In genomic region chr5:33210983-33211382, GRCh38 we compare ENCODE assay signal across 29 cellular contexts.
"Had no signal": no experiment of that assay in that cellular context is flagged by ENCODE, and none has a peak within 500 bp of the region (broad histone marks: within the 10 kb centered on the region; RNA-seq: fewer than 3 reads in every experiment).

No MANE protein-coding gene starts in this region.

- H3K27me3 ChIP-seq: neural progenitor cell, ovary, spleen, suprapubic skin, testis, tibial artery, transverse colon, upper lobe of left lung, vagina had no signal

- H3K79me2 ChIP-seq: parathyroid adenoma had no signal

- ATAC-seq: natural killer cell; psoas muscle; right cardiac atrium; sciatic nerve; stimulated activated memory B cell treated with anti-CD40 and anti-IgM and Interleukin-4, amounts not matched to agents 10 μg/mL and 1 μg/mL and 100 μg/mL, for 72 hours; stimulated activated naive CD8-positive, alpha-beta T cell treated with anti-CD3 and anti-CD28 coated beads, Interleukin-15, amount 100 ng/mL, for 72 hours; stimulated activated naive CD8-positive, alpha-beta T cell treated with anti-CD3 and anti-CD28 coated beads, Interleukin-15, Interleukin-2, amounts not matched to agents 100 U/mL and 50 U/mL, for 24 hours had no signal

- H2AFZ ChIP-seq: neural progenitor cell, parathyroid adenoma had no signal

- H3K27ac ChIP-seq: neural progenitor cell, ovary, parathyroid adenoma, psoas muscle, skin epidermis, spleen, suprapubic skin, testis, tibial artery, transverse colon, upper lobe of left lung, vagina had no signal

- H3K4me1 ChIP-seq: neural progenitor cell, parathyroid adenoma, suprapubic skin, vagina had no signal

- H3K9me3 ChIP-seq: ovary, psoas muscle, spleen, suprapubic skin, testis, tibial artery, transverse colon, upper lobe of left lung, vagina had no signal

- DNase-seq: natural killer cell; occipital lobe; ovary; posterior cingulate gyrus; psoas muscle; right cardiac atrium; spleen; stimulated activated CD4-positive, alpha-beta T cell treated with anti-CD3 and anti-CD28 coated beads, Interleukin-12 subunit alpha, Interleukin-12 subunit beta, amount 100 ng/mL, for 4 hours; stimulated activated CD4-positive, alpha-beta T cell treated with anti-CD3 and anti-CD28 coated beads, Interleukin-1b, Interleukin-23, amount 100 ng/mL, for 48 hours; stimulated activated CD4-positive, alpha-beta T cell treated with anti-CD3 and anti-CD28 coated beads, Interleukin-4, amount 100 ng/mL, for 1 hour; stimulated activated CD4-positive, alpha-beta T cell treated with anti-CD3 and anti-CD28 coated beads, Interleukin-4, amount 100 ng/mL, for 4 hours; stimulated activated CD8-positive, alpha-beta memory T cell treated with anti-CD3 and anti-CD28 coated beads, Interleukin-4, amount 100 ng/mL, for 48 hours; stimulated activated naive CD4-positive, alpha-beta T cell; stimulated activated naive CD8-positive, alpha-beta T cell treated with anti-CD3 and anti-CD28 coated beads, Interleukin-15, amount 100 ng/mL, for 72 hours; stimulated activated naive CD8-positive, alpha-beta T cell treated with anti-CD3 and anti-CD28 coated beads, Interleukin-15, Interleukin-2, amounts not matched to agents 100 U/mL and 50 U/mL, for 24 hours; substantia nigra; testis; tibial artery; transverse colon; upper lobe of left lung had no signal

- H3K4me2 ChIP-seq: neural progenitor cell, smooth muscle cell had no signal

- H3K9ac ChIP-seq: neural progenitor cell, parathyroid adenoma had no signal

- FAIRE-seq: urothelium cell line had no signal

- H3K4me3 ChIP-seq: neural progenitor cell, ovary, psoas muscle, skin epidermis, smooth muscle cell, spleen, suprapubic skin, testis, tibial artery, transverse colon, upper lobe of left lung, vagina had no signal

- H3K36me3 ChIP-seq: neural progenitor cell, ovary, spleen, suprapubic skin, tibial artery, transverse colon, upper lobe of left lung, vagina had no signal
